ENCODE assay signal across 11 cellular contexts in genomic region chr11:311008-311748, GRCh38. TPM values are rescaled to one million over a fixed set of nuclear protein-coding genes. Genes with fewer than 3 reads are reported as not detected.
DNase-seq lines count a peak whose midpoint lies in the region; ATAC-seq, FAIRE-seq and TF ChIP-seq lines count a peak whose summit lies in the region.
"Not testable (repeated sequence)": the region's sequence is repeated elsewhere in the genome, so short reads cannot be mapped to it uniquely, and the experiment has no call there.
"Had no signal": no experiment of that assay in that cellular context is flagged by ENCODE, and none has a peak within 500 bp of the region (broad histone marks: within the 10 kb centered on the region; RNA-seq: fewer than 3 reads in every experiment).

No MANE protein-coding gene starts in this region.

- H3K27me3 Mint-ChIP-seq in activated naive CD8-positive, alpha-beta T cell = not testable (repeated sequence)
- peaks cover 49% of the 10 kb centered on the region for H3K27me3 Mint-ChIP-seq in progenitor cell of endocrine pancreas

- not testable (repeated sequence) for H3K9me2 ChIP-seq in SK-N-SH

- peak; percentile 38 for ATAC-seq in HG02852 (IDR thresholded peaks at IDR 0.05; ENCODE audit: unreplicated experiment)
- ATAC-seq in esophagus mucosa = peak; percentile 46
- peak; percentile 29 to 64 (median 50) for ATAC-seq in right lobe of liver
- peak; percentile 79 for ATAC-seq in upper lobe of right lung

- intact Hi-C loops in right lobe of liver (cut with DNase I); upper lobe of right lung (cut with DNase I): not testable (repeated sequence)

- not testable (repeated sequence) for H3K9me3 Mint-ChIP-seq in activated naive CD8-positive, alpha-beta T cell (ENCODE audit: low read depth); progenitor cell of endocrine pancreas (ENCODE audit: low read depth)

- H3K36me3 ChIP-seq in SK-N-SH (replicated peaks in 1 of 2; ENCODE audit: control insufficient read depth in 1 of 2, insufficient read depth in 2 of 2, low read length in 1 of 2); right lobe of liver; upper lobe of right lung: not testable (repeated sequence)

- H3K4me3 Mint-ChIP-seq in activated naive CD8-positive, alpha-beta T cell = peak overlapping the region; percentile 95
- peak overlapping the region; percentile 60 for H3K4me3 Mint-ChIP-seq in progenitor cell of endocrine pancreas (ENCODE audit: low read depth)

- not testable (repeated sequence) for TF ChIP-seq RAD21 in SK-N-SH (IDR thresholded peaks at IDR 0.05; ENCODE audit: low read length)

- TF ChIP-seq POLR2A in GM12891 (IDR thresholded peaks at IDR 0.05; ENCODE audit: low read depth, low read length); right lobe of liver (IDR thresholded peaks at IDR 0.05): not testable (repeated sequence)

- FAIRE-seq in GM12891 (lab: Jason Lieb, UNC) = peak; percentile 88

- peaks cover 5 to 15% of the 10 kb centered on the region in 2 experiments; a peak in 2 of 4 replicates for H3K4me1 ChIP-seq in SK-N-SH (ENCODE audit: control insufficient read depth in 1 of 2, insufficient read depth in 2 of 2, low read depth in 1 of 2, low read length in 1 of 2)
- peaks cover 0 to 44% (median 12%) of the 10 kb centered on the region in 4 donors for H3K4me1 ChIP-seq in right lobe of liver
- peaks cover 37% of the 10 kb centered on the region for H3K4me1 ChIP-seq in upper lobe of right lung

- H3K27me3 ChIP-seq in SK-N-SH (ENCODE audit: insufficient read depth); right lobe of liver; upper lobe of right lung: not testable (repeated sequence)

- H3K27ac Mint-ChIP-seq in activated naive CD8-positive, alpha-beta T cell = peak overlapping the region; percentile 96
- not testable (repeated sequence) for H3K27ac Mint-ChIP-seq in progenitor cell of endocrine pancreas

- H3K9ac ChIP-seq in SK-N-SH = not testable (repeated sequence)

- H3K4me3 ChIP-seq in SK-N-SH (ENCODE audit: low read depth in 2 of 2, low read length in 1 of 2) = peak overlapping the region in 1 of 2 experiments; percentile 32; a peak in 2 of 4 replicates
- peak overlapping the region in 2 of 3 donors; percentile 26 to 55 for H3K4me3 ChIP-seq in right lobe of liver
- H3K4me3 ChIP-seq in upper lobe of right lung = peak overlapping the region; percentile 43

- POLR2A ChIA-PET in SK-N-SH (lab: Yijun Ruan, JAX) = not testable (repeated sequence)

- TF ChIP-seq CTCF in SK-N-SH (IDR thresholded peaks at IDR 0.05); right lobe of liver (IDR thresholded peaks at IDR 0.05); progenitor cell of endocrine pancreas (IDR thresholded peaks at IDR 0.05; ENCODE audit: unreplicated experiment); upper lobe of right lung (IDR thresholded peaks at IDR 0.05): not testable (repeated sequence)

- H3K36me3 Mint-ChIP-seq in activated naive CD8-positive, alpha-beta T cell; progenitor cell of endocrine pancreas (ENCODE audit: insufficient read depth): not testable (repeated sequence)

- not testable (repeated sequence) for DNase-seq in GM12891 (ENCODE audit: insufficient read length, low spot score); SK-N-SH; progenitor cell of endocrine pancreas (ENCODE audit: low spot score, unreplicated experiment); upper lobe of right lung
- DNase-seq in right lobe of liver = peak in 1 of 3 donors; percentile 37

- TF ChIP-seq EP300 in SK-N-SH (IDR thresholded peaks at IDR 0.05; ENCODE audit: borderline replicate concordance in 1 of 2, low read depth in 1 of 2, low read length in 1 of 2) = not testable (repeated sequence)

- H3K4me1 Mint-ChIP-seq in activated naive CD8-positive, alpha-beta T cell (ENCODE audit: low read depth) = peaks cover 45% of the 10 kb centered on the region
- peaks cover 24% of the 10 kb centered on the region for H3K4me1 Mint-ChIP-seq in progenitor cell of endocrine pancreas (ENCODE audit: low read depth)

- CTCF ChIA-PET in SK-N-SH (lab: Yijun Ruan, JAX) = not testable (repeated sequence)

- H3K27ac ChIP-seq in SK-N-SH (ENCODE audit: low read depth in 2 of 2, low read length in 1 of 2) = not testable (repeated sequence)
- H3K27ac ChIP-seq in right lobe of liver (peak overlapping the region; percentile 85 to 97 (median 90)), upper lobe of right lung (peak overlapping the region; percentile 59)

- WGBS in SK-N-SH (ENCODE audit: low lambda C conversion rate) = 20% methylated on average over 5 of the region's 71 CpGs
- 2% methylated on average over 10 of the region's 71 CpGs for WGBS in right lobe of liver (ENCODE audit: insufficient coverage, low coverage, low lambda C conversion rate, missing lambda C conversion rate)

- not testable (repeated sequence) for H3F3A ChIP-seq in SK-N-SH (replicated peaks; ENCODE audit: insufficient read depth)

- H3K79me2 ChIP-seq in SK-N-SH (ENCODE audit: insufficient read depth) = peaks cover 11% of the 10 kb centered on the region; the same call in 1 of the 2 replicates

- H3K9me3 ChIP-seq in SK-N-SH, right lobe of liver, upper lobe of right lung: not testable (repeated sequence)

- H3K4me2 ChIP-seq in SK-N-SH = peak overlapping the region; percentile 52; the same call in 1 of the 2 replicates

- not testable (repeated sequence) for H4K20me1 ChIP-seq in SK-N-SH (ENCODE audit: insufficient read depth)

- H2AFZ ChIP-seq in SK-N-SH (ENCODE audit: low read depth) = not testable (repeated sequence)

RNA-seq across cellular contexts. Expression of gene IFITM1, which starts 2.7 kb away (rescaled TPM):
- 413 TPM for polyA plus RNA-seq in GM12891 (2012; ENCODE audit: low read depth, missing spikeins)
- polyA plus RNA-seq in SK-N-SH (2012; rRNA removed) = 15.3 and 19.4 TPM in 2 replicates
- 10.6 and 12.6 TPM in 2 replicates for polyA plus RNA-seq in SK-N-SH (2012; cell fraction: cytosol; rRNA removed)
- 4.7 and 8.8 TPM in 2 replicates for polyA plus RNA-seq in SK-N-SH (2012; cell fraction: nucleus; rRNA removed)
- 59.8 TPM for total RNA-seq in esophagus mucosa
- total RNA-seq in right lobe of liver = 100 to 1,000 TPM in 2 of 6 experiments, 10 to 100 TPM in 4; 15.7 to 159 (median 72.5) TPM
- 2.3 TPM in 2 replicates for total RNA-seq in progenitor cell of endocrine pancreas
- 128 TPM for total RNA-seq in upper lobe of right lung

RNA-seq across cellular contexts. Expression of gene IFITM2, which starts 3.6 kb away (rescaled TPM):
- polyA plus RNA-seq in GM12891 (2012; ENCODE audit: low read depth, missing spikeins) = 486 TPM
- polyA plus RNA-seq in SK-N-SH (2012; rRNA removed) = 398 and 518 TPM in 2 replicates
- polyA plus RNA-seq in SK-N-SH (2012; cell fraction: cytosol; rRNA removed) = 239 and 341 TPM in 2 replicates
- polyA plus RNA-seq in SK-N-SH (2012; cell fraction: nucleus; rRNA removed) = 92.5 and 106 TPM in 2 replicates
- total RNA-seq in esophagus mucosa (94.0 TPM), right lobe of liver (100 to 1,000 TPM; 157 to 624 (median 390) TPM), progenitor cell of endocrine pancreas (33.2 and 33.5 TPM in 2 replicates), upper lobe of right lung (521 TPM)

RNA-seq across cellular contexts. Expression of gene IFITM3, which starts 9.5 kb away (rescaled TPM):
- 18.7 TPM for polyA plus RNA-seq in GM12891 (2012; ENCODE audit: low read depth, missing spikeins)
- polyA plus RNA-seq in SK-N-SH (2012; rRNA removed) = 229 and 326 TPM in 2 replicates
- 148 and 237 TPM in 2 replicates for polyA plus RNA-seq in SK-N-SH (2012; cell fraction: cytosol; rRNA removed)
- 84.2 and 113 TPM in 2 replicates for polyA plus RNA-seq in SK-N-SH (2012; cell fraction: nucleus; rRNA removed)
- total RNA-seq in esophagus mucosa (180 TPM), right lobe of liver (1,000 to 10,000 TPM in 1 of 6 experiments, 100 to 1,000 TPM in 5; 445 to 1,124 (median 694) TPM), progenitor cell of endocrine pancreas (99.3 and 105 TPM in 2 replicates), upper lobe of right lung (692 TPM)

RNA-seq across cellular contexts. Expression of gene IFITM5, which starts 11.9 kb away (rescaled TPM):
- not detected for polyA plus RNA-seq in GM12891 (2012; ENCODE audit: low read depth, missing spikeins)
- polyA plus RNA-seq in SK-N-SH (2012; rRNA removed) = not detected in 2 replicates
- not detected in 2 replicates for polyA plus RNA-seq in SK-N-SH (2012; cell fraction: cytosol; rRNA removed)
- not detected in 2 replicates for polyA plus RNA-seq in SK-N-SH (2012; cell fraction: nucleus; rRNA removed)
- not detected for total RNA-seq in esophagus mucosa
- total RNA-seq in right lobe of liver = not detected
- not detected in 2 replicates for total RNA-seq in progenitor cell of endocrine pancreas
- total RNA-seq in upper lobe of right lung = not detected
- total RNA-seq: dermis blood vessel endothelial cell, myocyte, testis had no signal

RNA-seq across cellular contexts. Expression of gene PGGHG, which starts 22.3 kb away (rescaled TPM):
- polyA plus RNA-seq in GM12891 (2012; ENCODE audit: low read depth, missing spikeins) = 19.3 TPM
- polyA plus RNA-seq in SK-N-SH (2012; rRNA removed) = 19.9 and 26.5 TPM in 2 replicates
- 1.5 and 2.6 TPM in 2 replicates for polyA plus RNA-seq in SK-N-SH (2012; cell fraction: cytosol; rRNA removed)
- polyA plus RNA-seq in SK-N-SH (2012; cell fraction: nucleus; rRNA removed) = 251 and 265 TPM in 2 replicates
- total RNA-seq in esophagus mucosa (2.4 TPM), right lobe of liver (100 to 1,000 TPM in 1 of 6 experiments, 10 to 100 TPM in 4, 1 to 10 TPM in 1; 7.7 to 110 (median 13.8) TPM), progenitor cell of endocrine pancreas (67.0 and 74.7 TPM in 2 replicates), upper lobe of right lung (105 TPM)
